ENCODE assay signal across 18 cellular contexts in the genomic region with DNA sequence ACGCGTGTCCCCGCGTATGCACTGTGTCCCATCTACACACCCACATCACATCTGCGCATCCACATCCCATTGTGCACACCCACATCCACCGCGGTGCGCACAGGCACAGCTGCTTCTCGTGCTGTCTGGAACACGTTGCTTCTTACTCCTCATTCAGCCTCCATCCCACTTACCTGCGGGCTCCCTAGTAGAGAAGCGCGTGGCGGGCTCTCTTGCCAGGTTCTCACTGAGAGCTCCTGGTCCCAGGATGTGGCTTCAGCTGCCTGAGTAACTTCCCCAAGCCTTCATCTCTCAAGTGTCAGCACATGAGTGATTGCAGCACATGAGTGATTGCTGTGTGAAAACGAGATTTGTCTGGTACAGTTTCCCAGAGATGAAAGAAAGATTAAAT.
DNase-seq lines count a peak whose midpoint lies in the region; ATAC-seq and TF ChIP-seq lines count a peak whose summit lies in the region.
"Had no signal": no experiment of that assay in that cellular context is flagged by ENCODE, and none has a peak within 500 bp of the region (broad histone marks: within the 10 kb centered on the region; RNA-seq: fewer than 3 reads in every experiment).

No MANE protein-coding gene starts in this region.

- H3K36me3 Mint-ChIP-seq in activated naive CD8-positive, alpha-beta T cell treated with anti-CD3 and anti-CD28 coated beads, Interleukin-2, amount 10 ng/mL, durations not matched to agents 7 days and 5 days: peaks cover 32% of the 10 kb centered on the region
- peaks cover 36% of the 10 kb centered on the region for H3K36me3 Mint-ChIP-seq in mesothelial cell of epicardium

- H3K27ac Mint-ChIP-seq in activated naive CD8-positive, alpha-beta T cell treated with anti-CD3 and anti-CD28 coated beads, Interleukin-2, amount 10 ng/mL, durations not matched to agents 7 days and 5 days: peak overlapping the region; percentile 56
- peak overlapping the region; percentile 49 to 93 for H3K27ac Mint-ChIP-seq in stimulated activated naive CD8-positive, alpha-beta T cell treated with anti-CD3 and anti-CD28 coated beads, Interleukin-15, amount 100 ng/mL, for 72 hours
- no peak overlapping the region for H3K27ac Mint-ChIP-seq in mesothelial cell of epicardium
- H3K27ac Mint-ChIP-seq: neural progenitor cell had no signal

- peak; percentile 55 for ATAC-seq in HG03095 (IDR thresholded peaks at IDR 0.05; ENCODE audit: unreplicated experiment)
- ATAC-seq in activated naive CD8-positive, alpha-beta T cell treated with anti-CD3 and anti-CD28 coated beads, Interleukin-2, amount 10 ng/mL, durations not matched to agents 7 days and 5 days (ENCODE audit: low read depth): peak; percentile 66
- ATAC-seq in stimulated activated naive CD8-positive, alpha-beta T cell treated with anti-CD3 and anti-CD28 coated beads, Interleukin-15, amount 100 ng/mL, for 72 hours: peak; percentile 81

- no peak overlapping the region for H3K4me3 Mint-ChIP-seq in activated naive CD8-positive, alpha-beta T cell treated with anti-CD3 and anti-CD28 coated beads, Interleukin-2, amount 10 ng/mL, durations not matched to agents 7 days and 5 days
- H3K4me3 Mint-ChIP-seq in stimulated activated naive CD8-positive, alpha-beta T cell treated with anti-CD3 and anti-CD28 coated beads, Interleukin-15, amount 100 ng/mL, for 72 hours: peak overlapping the region in 1 of 2 donors; percentile 45
- no peak overlapping the region for H3K4me3 Mint-ChIP-seq in mesothelial cell of epicardium
- H3K4me3 Mint-ChIP-seq: activated CD4-positive, alpha-beta T cell treated with anti-CD3 and anti-CD28 coated beads, Interleukin-2, amount 10 ng/mL, durations not matched to agents 7 days and 5 days; neural progenitor cell had no signal

- H3K4me1 Mint-ChIP-seq in activated naive CD8-positive, alpha-beta T cell treated with anti-CD3 and anti-CD28 coated beads, Interleukin-2, amount 10 ng/mL, durations not matched to agents 7 days and 5 days: peaks cover 20% of the 10 kb centered on the region
- H3K4me1 Mint-ChIP-seq in stimulated activated naive CD8-positive, alpha-beta T cell treated with anti-CD3 and anti-CD28 coated beads, Interleukin-15, amount 100 ng/mL, for 72 hours: peaks cover 28% of the 10 kb centered on the region
- no peaks in the 10 kb centered on the region for H3K4me1 Mint-ChIP-seq in mesothelial cell of epicardium
- H3K4me1 Mint-ChIP-seq: neural progenitor cell had no signal

- no peak for TF ChIP-seq CTCF in mesothelial cell of epicardium (IDR thresholded peaks at IDR 0.05; ENCODE audit: unreplicated experiment)

- DNase-seq in activated T-cell treated with anti-CD3 and anti-CD28 coated beads for 48 hours (ENCODE audit: low read depth) (peak; percentile 14), CD1c-positive myeloid dendritic cell (ENCODE audit: extremely low spot score) (no peak), DMS53 treated with DMSO at 0.1 percent for 48 hours (lab: John Stamatoyannopoulos, UW; ENCODE audit: unreplicated experiment) (no peak), mesothelial cell of epicardium (ENCODE audit: low spot score in 2 of 2, unreplicated experiment in 2 of 2) (no peak)
- DNase-seq in activated T-cell treated with anti-CD3 and anti-CD28 coated beads, Interleukin-2, amount 50 U/mL, for 1 hour: no peak
- no peak for DNase-seq in activated naive CD8-positive, alpha-beta T cell treated with anti-CD3 and anti-CD28 coated beads, Interleukin-2, amount 10 ng/mL, durations not matched to agents 7 days and 5 days
- peak in 1 of 2 donors; percentile 44 for DNase-seq in stimulated activated naive CD8-positive, alpha-beta T cell treated with anti-CD3 and anti-CD28 coated beads, Interleukin-15, amount 100 ng/mL, for 72 hours
- DNase-seq: activated CD4-positive, alpha-beta T cell treated with anti-CD3 and anti-CD28 coated beads, Interleukin-2, amount 10 ng/mL, durations not matched to agents 7 days and 5 days; activated naive CD4-positive, alpha-beta T cell treated with anti-CD3 and anti-CD28 coated beads, Interleukin-2, amount 50 U/mL, for 16 hours; CD8-positive, alpha-beta memory T cell; foreskin fibroblast; NCI-H1417; NCI-H446; Right ventricle myocardium superior; stimulated activated naive CD4-positive, alpha-beta T cell treated with Interleukin-2 at 50 U/mL for 16 hours; T-helper 9 cell had no signal

- H3K27me3 Mint-ChIP-seq in activated naive CD8-positive, alpha-beta T cell treated with anti-CD3 and anti-CD28 coated beads, Interleukin-2, amount 10 ng/mL, durations not matched to agents 7 days and 5 days: no peaks in the 10 kb centered on the region
- no peaks in the 10 kb centered on the region for H3K27me3 Mint-ChIP-seq in stimulated activated naive CD8-positive, alpha-beta T cell treated with anti-CD3 and anti-CD28 coated beads, Interleukin-15, amount 100 ng/mL, for 72 hours
- H3K27me3 Mint-ChIP-seq in mesothelial cell of epicardium (ENCODE audit: low read depth): no peaks in the 10 kb centered on the region
- H3K27me3 Mint-ChIP-seq: activated CD4-positive, alpha-beta T cell treated with anti-CD3 and anti-CD28 coated beads, Interleukin-2, amount 10 ng/mL, durations not matched to agents 7 days and 5 days; CD8-positive, alpha-beta memory T cell had no signal

- H3K9me3 Mint-ChIP-seq in activated naive CD8-positive, alpha-beta T cell treated with anti-CD3 and anti-CD28 coated beads, Interleukin-2, amount 10 ng/mL, durations not matched to agents 7 days and 5 days: no peaks in the 10 kb centered on the region
- no peaks in the 10 kb centered on the region for H3K9me3 Mint-ChIP-seq in stimulated activated naive CD8-positive, alpha-beta T cell treated with anti-CD3 and anti-CD28 coated beads, Interleukin-15, amount 100 ng/mL, for 72 hours
- H3K9me3 Mint-ChIP-seq in mesothelial cell of epicardium: no peaks in the 10 kb centered on the region
- H3K9me3 Mint-ChIP-seq: activated CD4-positive, alpha-beta T cell treated with anti-CD3 and anti-CD28 coated beads, Interleukin-2, amount 10 ng/mL, durations not matched to agents 7 days and 5 days; CD8-positive, alpha-beta memory T cell; neural progenitor cell had no signal

- POLR2A ChIA-PET in activated naive CD8-positive, alpha-beta T cell treated with anti-CD3 and anti-CD28 coated beads, Interleukin-2, amount 10 ng/mL, durations not matched to agents 7 days and 5 days (lab: Charles Lee): no interaction called here
